In genomic region chr19:33401683-33402420, GRCh38 we compare ENCODE assay signal across 13 cellular contexts. TPM values are rescaled to one million over a fixed set of nuclear protein-coding genes. Genes with fewer than 3 reads are reported as not detected.
DNase-seq lines count a peak whose midpoint lies in the region; ATAC-seq and TF ChIP-seq lines count a peak whose summit lies in the region.
"Had no signal": no experiment of that assay in that cellular context is flagged by ENCODE, and none has a peak within 500 bp of the region (broad histone marks: within the 10 kb centered on the region; RNA-seq: fewer than 3 reads in every experiment).

No MANE protein-coding gene starts in this region.

- H3K4me2 ChIP-seq in hepatocyte = no peak overlapping the region

- no peak overlapping the region for H3K4me3 Mint-ChIP-seq in activated naive CD8-positive, alpha-beta T cell treated with anti-CD3 and anti-CD28 coated beads, Interleukin-2, amount 10 ng/mL, durations not matched to agents 7 days and 5 days
- H3K4me3 Mint-ChIP-seq in activated naive CD8-positive, alpha-beta T cell treated with anti-CD3 and anti-CD28 coated beads, Interleukin-2, amount 50 U/mL, for 24 hours = no peak overlapping the region
- no peak overlapping the region for H3K4me3 Mint-ChIP-seq in nephron progenitor cell
- H3K4me3 Mint-ChIP-seq: CD14-positive monocyte had no signal

- H3K79me2 ChIP-seq in hepatocyte = no peaks in the 10 kb centered on the region

- DNase-seq in activated naive CD8-positive, alpha-beta T cell treated with anti-CD3 and anti-CD28 coated beads, Interleukin-2, amount 10 ng/mL, durations not matched to agents 7 days and 5 days = peak; percentile 19
- no peak for DNase-seq in activated naive CD8-positive, alpha-beta T cell treated with anti-CD3 and anti-CD28 coated beads, Interleukin-2, amount 50 U/mL, for 24 hours
- DNase-seq in hepatocyte (ENCODE audit: low spot score) (no peak), nephron progenitor cell (peak; percentile 6), upper lobe of right lung (peak; percentile 57), OCI-M2 (lab: John Stamatoyannopoulos, UW; ENCODE audit: unreplicated experiment) (no peak), Kasumi-1 (lab: John Stamatoyannopoulos, UW) (no peak)
- DNase-seq: Calu3, NCI-H1105 treated with DMSO at 0.1 percent for 48 hours, NCI-H187, NCI-H510A had no signal

- no peaks in the 10 kb centered on the region for H3K36me3 ChIP-seq in hepatocyte (replicated peaks; ENCODE audit: insufficient read depth, low read depth)
- no peaks in the 10 kb centered on the region for H3K36me3 ChIP-seq in upper lobe of right lung

- no peak overlapping the region for H3K27ac Mint-ChIP-seq in activated naive CD8-positive, alpha-beta T cell treated with anti-CD3 and anti-CD28 coated beads, Interleukin-2, amount 10 ng/mL, durations not matched to agents 7 days and 5 days
- H3K27ac Mint-ChIP-seq in activated naive CD8-positive, alpha-beta T cell treated with anti-CD3 and anti-CD28 coated beads, Interleukin-2, amount 50 U/mL, for 24 hours = no peak overlapping the region
- H3K27ac Mint-ChIP-seq in nephron progenitor cell = no peak overlapping the region

- no peaks in the 10 kb centered on the region for H3K27me3 ChIP-seq in hepatocyte
- no peaks in the 10 kb centered on the region for H3K27me3 ChIP-seq in upper lobe of right lung

- no peaks in the 10 kb centered on the region for H3K27me3 Mint-ChIP-seq in activated naive CD8-positive, alpha-beta T cell treated with anti-CD3 and anti-CD28 coated beads, Interleukin-2, amount 10 ng/mL, durations not matched to agents 7 days and 5 days
- H3K27me3 Mint-ChIP-seq in activated naive CD8-positive, alpha-beta T cell treated with anti-CD3 and anti-CD28 coated beads, Interleukin-2, amount 50 U/mL, for 24 hours = no peaks in the 10 kb centered on the region
- peaks cover 4% of the 10 kb centered on the region for H3K27me3 Mint-ChIP-seq in nephron progenitor cell (ENCODE audit: low read depth, poor library complexity)

- ATAC-seq in activated naive CD8-positive, alpha-beta T cell treated with anti-CD3 and anti-CD28 coated beads, Interleukin-2, amount 10 ng/mL, durations not matched to agents 7 days and 5 days (ENCODE audit: low read depth) = no peak
- ATAC-seq in activated naive CD8-positive, alpha-beta T cell treated with anti-CD3 and anti-CD28 coated beads, Interleukin-2, amount 50 U/mL, for 24 hours = no peak
- ATAC-seq in upper lobe of right lung (no peak), GM19328 (IDR thresholded peaks at IDR 0.05; ENCODE audit: unreplicated experiment) (no peak)

- H3K4me3 ChIP-seq in hepatocyte = no peak overlapping the region
- no peak overlapping the region for H3K4me3 ChIP-seq in upper lobe of right lung

- H3K4me1 ChIP-seq in hepatocyte (ENCODE audit: insufficient read depth) (peaks cover 38% of the 10 kb centered on the region), upper lobe of right lung (peaks cover 21% of the 10 kb centered on the region)

- no peaks in the 10 kb centered on the region for H3K9me2 ChIP-seq in hepatocyte (replicated peaks; ENCODE audit: insufficient read depth)

- H2AFZ ChIP-seq in hepatocyte = no peak overlapping the region

- no peak for TF ChIP-seq CTCF in hepatocyte (IDR thresholded peaks at IDR 0.05; ENCODE audit: poor library complexity)
- TF ChIP-seq CTCF in nephron progenitor cell (IDR thresholded peaks at IDR 0.05) = no peak
- TF ChIP-seq CTCF in upper lobe of right lung (IDR thresholded peaks at IDR 0.05) = no peak

- H3K9me3 Mint-ChIP-seq in activated naive CD8-positive, alpha-beta T cell treated with anti-CD3 and anti-CD28 coated beads, Interleukin-2, amount 10 ng/mL, durations not matched to agents 7 days and 5 days = no peaks in the 10 kb centered on the region
- H3K9me3 Mint-ChIP-seq in activated naive CD8-positive, alpha-beta T cell treated with anti-CD3 and anti-CD28 coated beads, Interleukin-2, amount 50 U/mL, for 24 hours = no peaks in the 10 kb centered on the region
- no peaks in the 10 kb centered on the region for H3K9me3 Mint-ChIP-seq in nephron progenitor cell
- H3K9me3 Mint-ChIP-seq: CD14-positive monocyte had no signal

- POLR2A ChIA-PET in activated naive CD8-positive, alpha-beta T cell treated with anti-CD3 and anti-CD28 coated beads, Interleukin-2, amount 10 ng/mL, durations not matched to agents 7 days and 5 days (lab: Charles Lee) = no interaction called here

- H3K36me3 Mint-ChIP-seq in activated naive CD8-positive, alpha-beta T cell treated with anti-CD3 and anti-CD28 coated beads, Interleukin-2, amount 10 ng/mL, durations not matched to agents 7 days and 5 days = no peaks in the 10 kb centered on the region
- no peaks in the 10 kb centered on the region for H3K36me3 Mint-ChIP-seq in activated naive CD8-positive, alpha-beta T cell treated with anti-CD3 and anti-CD28 coated beads, Interleukin-2, amount 50 U/mL, for 24 hours (ENCODE audit: low read depth)
- H3K36me3 Mint-ChIP-seq in nephron progenitor cell (ENCODE audit: low read depth) = no peaks in the 10 kb centered on the region

- 95% methylated on average over 28 of the region's 30 CpGs for WGBS in hepatocyte (ENCODE audit: low lambda C conversion rate, missing lambda C conversion rate)

- H3K27ac ChIP-seq in hepatocyte (peak overlapping the region; percentile 99), upper lobe of right lung (no peak overlapping the region)

- H4K20me1 ChIP-seq in hepatocyte (ENCODE audit: insufficient read depth, poor library complexity, severe bottlenecking) = no peaks in the 10 kb centered on the region

- H3K9me3 ChIP-seq in hepatocyte (ENCODE audit: low read depth) (no peaks in the 10 kb centered on the region), upper lobe of right lung (no peaks in the 10 kb centered on the region)

- intact Hi-C loops in upper lobe of right lung (cut with DNase I) = no loop called here

- no peaks in the 10 kb centered on the region for H3K4me1 Mint-ChIP-seq in activated naive CD8-positive, alpha-beta T cell treated with anti-CD3 and anti-CD28 coated beads, Interleukin-2, amount 10 ng/mL, durations not matched to agents 7 days and 5 days
- H3K4me1 Mint-ChIP-seq in activated naive CD8-positive, alpha-beta T cell treated with anti-CD3 and anti-CD28 coated beads, Interleukin-2, amount 50 U/mL, for 24 hours = no peaks in the 10 kb centered on the region
- H3K4me1 Mint-ChIP-seq in nephron progenitor cell = peaks cover 5% of the 10 kb centered on the region

RNA-seq across cellular contexts. Expression of gene CEBPG, which starts 28.3 kb away (rescaled TPM):
- 10 to 100 TPM; 26.2 to 26.3 TPM for total RNA-seq in activated naive CD8-positive, alpha-beta T cell treated with anti-CD3 and anti-CD28 coated beads, Interleukin-2, amount 10 ng/mL, durations not matched to agents 7 days and 5 days
- total RNA-seq in hepatocyte (69.4 and 69.5 TPM in 2 replicates), upper lobe of right lung (32.3 TPM)
- 26.2 and 33.1 TPM in 2 replicates for polyA plus RNA-seq in hepatocyte

Comparison
In these comparisons a context has a peak if more than half of its experiments do, and no peak if none do; other contexts are left out.
1. DNase-seq: peak in activated naive CD8-positive, alpha-beta T cell treated with anti-CD3 and anti-CD28 coated beads, Interleukin-2, amount 10 ng/mL, durations not matched to agents 7 days and 5 days (single experiment), nephron progenitor cell (single experiment) and upper lobe of right lung (single experiment); none in activated naive CD8-positive, alpha-beta T cell treated with anti-CD3 and anti-CD28 coated beads, Interleukin-2, amount 50 U/mL, for 24 hours (single experiment), hepatocyte (single experiment), OCI-M2 (single experiment) and Kasumi-1 (0 of 2).